Comparison of ENCODE assay signal across 8 cellular contexts in genomic region chr2:64062840-64063239, GRCh38. TPM values are rescaled to one million over a fixed set of nuclear protein-coding genes. Genes with fewer than 3 reads are reported as not detected.
DNase-seq lines count a peak whose midpoint lies in the region; ATAC-seq and TF ChIP-seq lines count a peak whose summit lies in the region.

No MANE protein-coding gene starts in this region.

- no peak overlapping the region for H2BK12ac ChIP-seq in mesenchymal stem cell (ENCODE audit: low read length in 2 of 2)

- peak; percentile 78 for ATAC-seq in GM18498 (IDR thresholded peaks at IDR 0.05; ENCODE audit: unreplicated experiment)
- ATAC-seq in HG02623 (IDR thresholded peaks at IDR 0.05; ENCODE audit: unreplicated experiment) = peak; percentile 59
- ATAC-seq in activated B cell treated with CpG ODN at 0.5 μM for 24 hours (ENCODE audit: low read depth) = no peak
- ATAC-seq in activated CD4-positive, CD25-positive, alpha-beta regulatory T cell treated with anti-CD3 and anti-CD28 coated beads, Interleukin-2, amount 50 U/mL, for 24 hours = no peak

- no peaks in the 10 kb centered on the region for H3K36me3 Mint-ChIP-seq in activated B cell treated with CpG ODN at 0.5 μM for 24 hours (ENCODE audit: low read depth)

- no peaks in the 10 kb centered on the region for H3K9me3 ChIP-seq in mesenchymal stem cell (ENCODE audit: control insufficient read depth, low read length)

- no peak overlapping the region for H2AK5ac ChIP-seq in mesenchymal stem cell (ENCODE audit: low read length, severe bottlenecking)

- H4K8ac ChIP-seq in mesenchymal stem cell (ENCODE audit: low read length) = no peak overlapping the region

- H3K79me1 ChIP-seq in mesenchymal stem cell (replicated peaks; ENCODE audit: low read length, poor library complexity, severe bottlenecking) = no peaks in the 10 kb centered on the region

- no peaks in the 10 kb centered on the region for H3K36me3 ChIP-seq in mesenchymal stem cell (ENCODE audit: control insufficient read depth in 1 of 2, insufficient read depth in 2 of 2, low read depth in 1 of 2, low read length in 2 of 2)

- no peak overlapping the region for H3K14ac ChIP-seq in mesenchymal stem cell (ENCODE audit: low read length in 2 of 2)

- POLR2A ChIA-PET in activated B cell treated with CpG ODN at 0.5 μM for 24 hours (lab: Charles Lee) = interaction anchor here (0.8 kb wide), 1 partner anchor 27 kb away, joined by 4 read pairs; no protein-coding TSS in a partner anchor

- CTCF ChIA-PET in activated B cell treated with CpG ODN at 0.5 μM for 24 hours (lab: Charles Lee) = interaction anchor here (1.0 kb wide), 1 partner anchor 265 kb away, joined by 4 read pairs; no protein-coding TSS in a partner anchor

- intact Hi-C loops in activated B cell treated with CpG ODN at 0.5 μM for 24 hours (cut with micrococcal nuclease) = no loop called here

- no peak overlapping the region for H2AFZ ChIP-seq in mesenchymal stem cell (ENCODE audit: low read depth, low read length)

- no peak for TF ChIP-seq CTCF in activated B cell treated with CpG ODN at 0.5 μM for 24 hours (IDR thresholded peaks at IDR 0.05)

- H3K4me3 ChIP-seq in mesenchymal stem cell (ENCODE audit: insufficient read depth in 1 of 2, low read depth in 1 of 2, low read length in 2 of 2) = no peak overlapping the region

- H3K27ac Mint-ChIP-seq in activated B cell treated with CpG ODN at 0.5 μM for 24 hours = peak overlapping the region; percentile 47

- H3K4ac ChIP-seq in mesenchymal stem cell (ENCODE audit: low read depth in 1 of 2, low read length in 2 of 2) = no peak overlapping the region

- DNase-seq in activated B cell treated with CpG ODN at 0.5 μM for 24 hours (no peak), mesenchymal stem cell (peak; percentile 44), SK-N-DZ (ENCODE audit: low spot score) (no peak)
- DNase-seq in activated CD4-positive, CD25-positive, alpha-beta regulatory T cell treated with anti-CD3 and anti-CD28 coated beads, Interleukin-2, amount 50 U/mL, for 72 hours = no peak
- no peak for DNase-seq in stimulated activated CD4-positive, alpha-beta T cell treated with anti-CD3 and anti-CD28 coated beads, Interleukin-15, amount 100 ng/mL, for 24 hours

- H3K9ac ChIP-seq in mesenchymal stem cell (ENCODE audit: low read length) = no peak overlapping the region

- no peaks in the 10 kb centered on the region for H3K9me3 Mint-ChIP-seq in activated B cell treated with CpG ODN at 0.5 μM for 24 hours

- H3K4me1 ChIP-seq in mesenchymal stem cell (ENCODE audit: control insufficient read depth, insufficient read depth, low read depth, low read length) = no peaks in the 10 kb centered on the region

- no peak overlapping the region for H4K91ac ChIP-seq in mesenchymal stem cell (ENCODE audit: low read length)

- H2BK15ac ChIP-seq in mesenchymal stem cell (ENCODE audit: low read depth, poor library complexity, severe bottlenecking) = no peak overlapping the region

- H3K4me1 Mint-ChIP-seq in activated B cell treated with CpG ODN at 0.5 μM for 24 hours = peaks cover 22% of the 10 kb centered on the region

- no peaks in the 10 kb centered on the region for H3K27me3 ChIP-seq in mesenchymal stem cell (ENCODE audit: control insufficient read depth in 1 of 2, insufficient read depth in 1 of 2, low read length in 2 of 2)

- H3K27ac ChIP-seq in mesenchymal stem cell (ENCODE audit: low read length, poor library complexity, severe bottlenecking) = peak overlapping the region; percentile 76

- no peak overlapping the region for H2BK5ac ChIP-seq in mesenchymal stem cell (ENCODE audit: low read depth, low read length, poor library complexity, severe bottlenecking)

- no peaks in the 10 kb centered on the region for H3K27me3 Mint-ChIP-seq in activated B cell treated with CpG ODN at 0.5 μM for 24 hours

- H3K18ac ChIP-seq in mesenchymal stem cell (ENCODE audit: low read depth in 1 of 2, low read length in 2 of 2) = no peak overlapping the region

- H3K4me2 ChIP-seq in mesenchymal stem cell (ENCODE audit: low read length, poor library complexity, severe bottlenecking) = no peak overlapping the region

- no peak overlapping the region for H2BK120ac ChIP-seq in mesenchymal stem cell (ENCODE audit: low read depth, low read length)

- H3K4me3 Mint-ChIP-seq in activated B cell treated with CpG ODN at 0.5 μM for 24 hours = no peak overlapping the region

- no peak overlapping the region for H3K23ac ChIP-seq in mesenchymal stem cell (ENCODE audit: low read length in 2 of 2)

RNA-seq across cellular contexts. Expression of gene VPS54, which starts 43.6 kb away (rescaled TPM):
- total RNA-seq in activated B cell treated with CpG ODN at 0.5 μM for 24 hours = 11.5 and 13.1 TPM in 2 replicates
- polyA plus RNA-seq in mesenchymal stem cell (2013, experiment 1 of 2) = 14.1 TPM
- 15.1 TPM for polyA plus RNA-seq in mesenchymal stem cell (2013, experiment 2 of 2)
- 16.5 and 19.2 TPM in 2 replicates for polyA plus RNA-seq in SK-N-DZ (2014; cell fraction: cytosol; rRNA removed)
- 21.6 and 22.1 TPM in 2 replicates for polyA plus RNA-seq in SK-N-DZ (2014; cell fraction: nucleus; rRNA removed)

Comparison
In these comparisons a context has a peak if more than half of its experiments do, and no peak if none do; other contexts are left out.
1. ATAC-seq: peak in GM18498 (single experiment) and HG02623 (single experiment); none in activated B cell treated with CpG ODN at 0.5 μM for 24 hours (single experiment) and activated CD4-positive, CD25-positive, alpha-beta regulatory T cell treated with anti-CD3 and anti-CD28 coated beads, Interleukin-2, amount 50 U/mL, for 24 hours (0 of 2).